In the genomic region with DNA sequence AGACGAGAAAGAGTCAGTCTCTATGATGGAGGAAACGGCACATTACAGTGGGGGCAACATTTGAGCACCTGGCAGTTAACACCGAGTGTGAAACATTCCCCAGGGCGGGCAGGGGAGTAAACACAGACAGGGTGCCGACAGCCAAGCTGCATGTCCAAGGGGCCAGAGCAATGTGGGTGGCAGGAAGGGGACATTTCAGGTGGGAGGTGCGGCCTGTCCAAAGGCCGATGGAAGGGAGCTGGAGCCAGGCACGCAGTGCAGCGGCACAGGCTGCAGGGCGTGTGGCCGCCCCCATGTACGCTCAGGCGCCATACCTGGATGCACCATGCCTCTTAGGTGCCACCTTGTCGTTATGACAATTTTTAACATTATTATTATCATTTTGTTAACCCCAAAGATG, we compare ENCODE assay signal across 32 cellular contexts.
"Had no signal": no experiment of that assay in that cellular context is flagged by ENCODE, and none has a peak within 500 bp of the region (broad histone marks: within the 10 kb centered on the region; RNA-seq: fewer than 3 reads in every experiment).

No MANE protein-coding gene starts in this region.

- DNase-seq: activated B cell treated with CpG ODN at 0.5 μM for 24 hours; activated CD4-positive, alpha-beta memory T cell treated with anti-CD3 and anti-CD28 coated beads for 36 hours; activated CD4-positive, alpha-beta T cell treated with anti-CD3 and anti-CD28 coated beads for 4 hours; activated CD4-positive, alpha-beta T cell treated with anti-CD3 and anti-CD28 coated beads, Interleukin-2, amount 10 ng/mL, durations not matched to agents 24 days and 14 days; activated CD4-positive, alpha-beta T cell treated with anti-CD3 and anti-CD28 coated beads, Interleukin-2, amount 50 U/mL, for 1 hour; activated CD4-positive, alpha-beta T cell treated with anti-CD3 and anti-CD28 coated beads, Interleukin-2, amount 50 U/mL, for 4 hours; activated CD4-positive, CD25-positive, alpha-beta regulatory T cell treated with anti-CD3 and anti-CD28 coated beads, Interleukin-2, amount 50 U/mL, for 72 hours; activated CD8-positive, alpha-beta memory T cell treated with anti-CD3 and anti-CD28 coated beads, Interleukin-2, amount 50 U/mL, for 4 hours; activated CD8-positive, alpha-beta T cell treated with anti-CD3 and anti-CD28 coated beads for 36 hours; activated gamma-delta T cell; activated naive CD4-positive, alpha-beta T cell treated with anti-CD3 and anti-CD28 coated beads, Interleukin-2, amount 10 ng/mL, durations not matched to agents 7 days and 5 days; activated naive CD4-positive, alpha-beta T cell treated with Interleukin-2 at 50 U/mL for 16 hours; activated naive CD8-positive, alpha-beta T cell treated with anti-CD3 and anti-CD28 coated beads, Interleukin-2, amount 10 ng/mL, durations not matched to agents 7 days and 5 days; activated naive CD8-positive, alpha-beta T cell treated with anti-CD3 and anti-CD28 coated beads, Interleukin-2, amount 50 U/mL, for 24 hours; activated T-cell treated with anti-CD3 and anti-CD28 coated beads for 4 hours; activated T-cell treated with anti-CD3 and anti-CD28 coated beads, Interleukin-2, amount 50 U/mL, for 1 hour; activated T-cell treated with anti-CD3 and anti-CD28 coated beads, Interleukin-2, amount 50 U/mL, for 4 hours; activated T-cell treated with anti-CD3 and anti-CD28 coated beads, Interleukin-2, amount 50 U/mL, for 72 hours; amniotic stem cell; aorta; body of pancreas; brain microvascular endothelial cell; caudate nucleus; cerebellar nuclear complex; T-helper 1 cell; T-helper 2 cell; T-helper 9 cell had no signal

- H3K4me3 ChIP-seq: body of pancreas, breast epithelium had no signal

- H3K27ac ChIP-seq: body of pancreas, brain microvascular endothelial cell, breast epithelium, VCaP had no signal

- H3K4me1 ChIP-seq: breast epithelium had no signal

- H3K36me3 ChIP-seq: brain microvascular endothelial cell, breast epithelium had no signal

- H3K9me3 ChIP-seq: body of pancreas, breast epithelium had no signal

- ATAC-seq: activated CD8-positive, alpha-beta T cell treated with anti-CD3 and anti-CD28 coated beads for 36 hours; activated naive CD8-positive, alpha-beta T cell treated with anti-CD3 and anti-CD28 coated beads, Interleukin-2, amount 50 U/mL, for 24 hours; activated T-cell treated with anti-CD3 and anti-CD28 coated beads, Interleukin-2, amount 50 U/mL, for 4 hours; activated T-cell treated with anti-CD3 and anti-CD28 coated beads, Interleukin-2, amount 50 U/mL, for 72 hours; activated T-helper 17 cell treated with anti-CD3 and anti-CD28 coated beads, Interleukin-2, amount 50 U/mL, for 72 hours; body of pancreas had no signal

- H3K27me3 ChIP-seq: body of pancreas, brain microvascular endothelial cell, breast epithelium had no signal

- FAIRE-seq: astrocyte, TTC549 had no signal
